ENCODE assay signal across 11 cellular contexts in the genomic region with DNA sequence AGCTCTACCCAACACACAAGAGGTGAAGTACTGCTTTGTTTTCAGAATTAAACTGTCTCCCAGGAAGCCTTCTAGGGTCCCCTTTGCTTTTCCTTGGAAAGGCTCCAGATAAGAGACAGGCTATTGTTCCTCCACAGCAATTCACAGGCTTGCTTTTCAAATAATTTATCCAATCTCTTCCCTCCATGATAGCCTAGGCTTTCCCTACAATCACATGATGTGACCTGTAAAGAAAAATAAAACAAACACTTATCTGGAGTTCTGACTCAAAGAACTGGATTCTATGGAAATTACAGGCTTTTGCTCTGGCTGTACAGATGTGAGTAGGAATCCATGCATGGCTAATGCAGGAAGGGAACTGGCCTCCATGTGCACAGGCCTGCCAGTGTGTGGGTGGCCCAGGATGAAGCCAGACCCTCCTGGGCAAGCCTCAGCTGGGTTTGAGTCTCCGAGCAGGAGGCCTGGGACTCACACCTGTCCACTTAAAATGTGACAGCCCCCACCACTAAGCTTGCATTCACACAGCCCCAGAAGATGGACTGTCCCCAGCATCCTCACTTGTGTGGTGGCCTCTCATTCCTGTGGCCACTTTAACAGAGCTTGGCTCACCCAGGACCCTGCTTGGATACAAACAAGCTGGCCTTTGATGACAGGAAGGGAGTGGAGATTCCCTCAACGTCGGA.
DNase-seq lines count a peak whose midpoint lies in the region; ATAC-seq and TF ChIP-seq lines count a peak whose summit lies in the region.
"Had no signal": no experiment of that assay in that cellular context is flagged by ENCODE, and none has a peak within 500 bp of the region (broad histone marks: within the 10 kb centered on the region; RNA-seq: fewer than 3 reads in every experiment).

No MANE protein-coding gene starts in this region.

- CTCF ChIA-PET in BJ (lab: Yijun Ruan, JAX): interaction anchor here (1.3 to 3.0 kb wide), 3 partner anchors 12 to 387 kb away, joined by 4 to 17 read pairs (median 4); no protein-coding TSS in a partner anchor

- no peak overlapping the region for H3K4me3 ChIP-seq in BJ (ENCODE audit: low read depth, low read length)
- H3K4me3 ChIP-seq: skin epidermis had no signal

- no peak for ATAC-seq in GM21423 (IDR thresholded peaks at IDR 0.05; ENCODE audit: unreplicated experiment)

- DNase-seq in BJ (ENCODE audit: low read depth): peak; percentile 16
- DNase-seq in M059J (ENCODE audit: low read depth): peak; percentile 89
- peak; percentile 63 for DNase-seq in ecto neural progenitor cell (ENCODE audit: low spot score)
- DNase-seq in myocyte (ENCODE audit: low read depth): peak; percentile 98
- no peak for DNase-seq in effector CD4-positive, alpha-beta T cell
- DNase-seq in SIG-M5 treated with dmso at 0.1 percent for 504 hours (lab: John Stamatoyannopoulos, UW; ENCODE audit: unreplicated experiment): no peak
- no peak for DNase-seq in occipital lobe (lab: John Stamatoyannopoulos, UW)
- DNase-seq: activated CD8-positive, alpha-beta memory T cell treated with anti-CD3 and anti-CD28 coated beads, Interleukin-2, amount 50 U/mL, for 4 hours; MM.1S had no signal

- TF ChIP-seq CTCF in BJ (IDR thresholded peaks at IDR 0.05; ENCODE audit: insufficient read depth, low read depth, low read length): no peak

- POLR2A ChIA-PET in BJ (lab: Charles Lee): interaction anchor here (1.3 to 1.4 kb wide), 2 partner anchors 13 to 69 kb away, joined by 4 read pairs; no protein-coding TSS in a partner anchor

- H3K27me3 ChIP-seq in BJ (ENCODE audit: control insufficient read depth, insufficient read depth, low read length): no peaks in the 10 kb centered on the region

- H3K36me3 ChIP-seq in BJ (ENCODE audit: control insufficient read depth, insufficient read depth, low read length): no peaks in the 10 kb centered on the region

Comparison
In these comparisons a context has a peak if more than half of its experiments do, and no peak if none do; other contexts are left out.
1. DNase-seq: peak in BJ (single experiment), M059J (single experiment), ecto neural progenitor cell (single experiment) and myocyte (single experiment); none in effector CD4-positive, alpha-beta T cell (single experiment), SIG-M5 treated with dmso at 0.1 percent for 504 hours (single experiment) and occipital lobe (single experiment).